ENCODE assay signal across 2 cellular contexts in the genomic region with DNA sequence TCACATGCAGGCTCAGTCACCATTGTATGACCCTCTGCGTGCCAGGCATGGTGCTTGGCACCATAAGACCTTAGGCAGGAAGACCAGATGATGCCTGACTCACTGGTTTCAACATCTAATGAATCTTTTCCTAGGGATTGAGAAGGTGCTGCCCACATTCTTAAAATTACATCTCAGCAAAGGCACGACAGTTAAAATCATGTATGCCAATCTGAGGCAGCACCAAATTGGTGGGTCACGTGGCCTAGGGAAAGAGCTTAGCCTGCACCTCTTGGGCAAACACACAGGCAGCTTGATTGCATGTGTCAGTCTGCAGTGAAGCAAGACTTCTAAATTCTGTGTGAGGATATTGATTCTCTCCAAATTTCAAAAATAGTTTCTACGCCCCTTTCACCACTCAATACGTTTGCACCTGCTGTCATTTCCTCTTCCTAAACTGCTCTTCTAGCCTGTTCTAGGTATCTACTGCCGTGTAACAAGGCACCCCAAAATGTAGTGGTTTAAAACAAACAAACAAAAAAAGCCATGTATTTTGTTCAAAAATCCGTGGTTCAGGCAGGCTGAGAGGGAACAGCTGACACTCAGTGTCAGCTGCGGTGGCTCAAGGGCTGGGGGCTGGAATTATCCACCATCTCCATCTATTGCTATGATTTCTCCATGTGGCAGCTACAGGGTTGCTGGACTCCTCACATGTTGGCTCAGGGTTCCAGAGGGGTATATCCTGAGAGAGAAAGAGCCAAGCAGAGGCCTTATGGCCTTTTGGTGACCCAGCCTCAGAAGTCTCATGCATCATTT.
TF ChIP-seq lines count a peak whose summit lies in the region.

No MANE protein-coding gene starts in this region.

TF ChIP-seq in IMR-90, 13 proteins besides CTCF, POLR2A, EP300 and RAD21 (continued from another document):
- TF ChIP-seq SMC3 (IDR thresholded peaks at IDR 0.05; ENCODE audit: low read depth, low read length) (no peak), CHD1 (IDR thresholded peaks at IDR 0.05; ENCODE audit: low read depth, low read length) (no peak), NFE2L2 (IDR thresholded peaks at IDR 0.05; ENCODE audit: low read depth, low read length) (no peak), BHLHE40 (IDR thresholded peaks at IDR 0.05; ENCODE audit: low read depth, low read length) (no peak), CEBPB (IDR thresholded peaks at IDR 0.05; ENCODE audit: low read depth, low read length) (no peak), MXI1 (IDR thresholded peaks at IDR 0.05; ENCODE audit: borderline replicate concordance, low read depth, low read length) (no peak), FOS (IDR thresholded peaks at IDR 0.05; ENCODE audit: low read depth, low read length) (no peak), MAFK (IDR thresholded peaks at IDR 0.05; ENCODE audit: low read depth, low read length) (no peak), RFX5 (IDR thresholded peaks at IDR 0.05; ENCODE audit: low read depth, low read length) (no peak), MAZ (IDR thresholded peaks at IDR 0.05; ENCODE audit: borderline replicate concordance, low read depth, low read length) (no peak)
- TF ChIP-seq, protein P1, sequence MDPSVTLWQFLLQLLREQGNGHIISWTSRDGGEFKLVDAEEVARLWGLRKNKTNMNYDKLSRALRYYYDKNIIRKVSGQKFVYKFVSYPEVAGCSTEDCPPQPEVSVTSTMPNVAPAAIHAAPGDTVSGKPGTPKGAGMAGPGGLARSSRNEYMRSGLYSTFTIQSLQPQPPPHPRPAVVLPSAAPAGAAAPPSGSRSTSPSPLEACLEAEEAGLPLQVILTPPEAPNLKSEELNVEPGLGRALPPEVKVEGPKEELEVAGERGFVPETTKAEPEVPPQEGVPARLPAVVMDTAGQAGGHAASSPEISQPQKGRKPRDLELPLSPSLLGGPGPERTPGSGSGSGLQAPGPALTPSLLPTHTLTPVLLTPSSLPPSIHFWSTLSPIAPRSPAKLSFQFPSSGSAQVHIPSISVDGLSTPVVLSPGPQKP (IDR thresholded peaks at IDR 0.05; ENCODE audit: borderline replicate concordance, low read depth, low read length): no peak
- TF ChIP-seq, protein P2, sequence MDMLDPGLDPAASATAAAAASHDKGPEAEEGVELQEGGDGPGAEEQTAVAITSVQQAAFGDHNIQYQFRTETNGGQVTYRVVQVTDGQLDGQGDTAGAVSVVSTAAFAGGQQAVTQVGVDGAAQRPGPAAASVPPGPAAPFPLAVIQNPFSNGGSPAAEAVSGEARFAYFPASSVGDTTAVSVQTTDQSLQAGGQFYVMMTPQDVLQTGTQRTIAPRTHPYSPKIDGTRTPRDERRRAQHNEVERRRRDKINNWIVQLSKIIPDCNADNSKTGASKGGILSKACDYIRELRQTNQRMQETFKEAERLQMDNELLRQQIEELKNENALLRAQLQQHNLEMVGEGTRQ (IDR thresholded peaks at IDR 0.05; ENCODE audit: low read depth, low read length): no peak

TF ChIP-seq in liver, 16 proteins besides CTCF, POLR2A, EP300 and RAD21 (continued from another document):
- TF ChIP-seq, protein P3, sequence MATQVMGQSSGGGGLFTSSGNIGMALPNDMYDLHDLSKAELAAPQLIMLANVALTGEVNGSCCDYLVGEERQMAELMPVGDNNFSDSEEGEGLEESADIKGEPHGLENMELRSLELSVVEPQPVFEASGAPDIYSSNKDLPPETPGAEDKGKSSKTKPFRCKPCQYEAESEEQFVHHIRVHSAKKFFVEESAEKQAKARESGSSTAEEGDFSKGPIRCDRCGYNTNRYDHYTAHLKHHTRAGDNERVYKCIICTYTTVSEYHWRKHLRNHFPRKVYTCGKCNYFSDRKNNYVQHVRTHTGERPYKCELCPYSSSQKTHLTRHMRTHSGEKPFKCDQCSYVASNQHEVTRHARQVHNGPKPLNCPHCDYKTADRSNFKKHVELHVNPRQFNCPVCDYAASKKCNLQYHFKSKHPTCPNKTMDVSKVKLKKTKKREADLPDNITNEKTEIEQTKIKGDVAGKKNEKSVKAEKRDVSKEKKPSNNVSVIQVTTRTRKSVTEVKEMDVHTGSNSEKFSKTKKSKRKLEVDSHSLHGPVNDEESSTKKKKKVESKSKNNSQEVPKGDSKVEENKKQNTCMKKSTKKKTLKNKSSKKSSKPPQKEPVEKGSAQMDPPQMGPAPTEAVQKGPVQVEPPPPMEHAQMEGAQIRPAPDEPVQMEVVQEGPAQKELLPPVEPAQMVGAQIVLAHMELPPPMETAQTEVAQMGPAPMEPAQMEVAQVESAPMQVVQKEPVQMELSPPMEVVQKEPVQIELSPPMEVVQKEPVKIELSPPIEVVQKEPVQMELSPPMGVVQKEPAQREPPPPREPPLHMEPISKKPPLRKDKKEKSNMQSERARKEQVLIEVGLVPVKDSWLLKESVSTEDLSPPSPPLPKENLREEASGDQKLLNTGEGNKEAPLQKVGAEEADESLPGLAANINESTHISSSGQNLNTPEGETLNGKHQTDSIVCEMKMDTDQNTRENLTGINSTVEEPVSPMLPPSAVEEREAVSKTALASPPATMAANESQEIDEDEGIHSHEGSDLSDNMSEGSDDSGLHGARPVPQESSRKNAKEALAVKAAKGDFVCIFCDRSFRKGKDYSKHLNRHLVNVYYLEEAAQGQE (IDR thresholded peaks at IDR 0.05): no peak
- TF ChIP-seq HNF4A (conservative IDR thresholded peaks at IDR 0.05): peak in 1 of 2 donors; percentile 32
- TF ChIP-seq SP1 (IDR thresholded peaks at IDR 0.05): no peak
- TF ChIP-seq, protein P4, sequence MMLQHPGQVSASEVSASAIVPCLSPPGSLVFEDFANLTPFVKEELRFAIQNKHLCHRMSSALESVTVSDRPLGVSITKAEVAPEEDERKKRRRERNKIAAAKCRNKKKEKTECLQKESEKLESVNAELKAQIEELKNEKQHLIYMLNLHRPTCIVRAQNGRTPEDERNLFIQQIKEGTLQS (IDR thresholded peaks at IDR 0.05): peak; percentile 57
- TF ChIP-seq, protein P5, sequence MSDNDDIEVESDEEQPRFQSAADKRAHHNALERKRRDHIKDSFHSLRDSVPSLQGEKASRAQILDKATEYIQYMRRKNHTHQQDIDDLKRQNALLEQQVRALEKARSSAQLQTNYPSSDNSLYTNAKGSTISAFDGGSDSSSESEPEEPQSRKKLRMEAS (IDR thresholded peaks at IDR 0.05): peak; percentile 30
TF ChIP-seq in liver: peak in this region for 4.
